Comparison of ENCODE assay signal across 10 cellular contexts in genomic region chr21:45539796-45540600, GRCh38. TPM values are rescaled to one million over a fixed set of nuclear protein-coding genes. Genes with fewer than 3 reads are reported as not detected.
A peak's percentile ranks its signal among the peaks of the same experiment; 100 is the strongest.
DNase-seq lines count a peak whose midpoint lies in the region; ATAC-seq, FAIRE-seq and TF ChIP-seq lines count a peak whose summit lies in the region.
"Had no signal": no experiment of that assay in that cellular context is flagged by ENCODE, and none has a peak within 500 bp of the region (broad histone marks: within the 10 kb centered on the region; RNA-seq: fewer than 3 reads in every experiment).

No MANE protein-coding gene starts in this region.

- no peak overlapping the region for H3K4me2 ChIP-seq in GM23338

- peaks cover 8% of the 10 kb centered on the region; the same call in 1 of the 2 replicates for H4K20me1 ChIP-seq in GM23338 (replicated peaks; ENCODE audit: insufficient read depth)

- FAIRE-seq in small intestine (lab: Jason Lieb, UNC), result no peak

- no peaks in the 10 kb centered on the region for H3K36me3 ChIP-seq in GM23338 (ENCODE audit: insufficient read depth)
- H3K36me3 ChIP-seq in SK-N-MC (ENCODE audit: insufficient read depth, low read length), result peaks cover 12% of the 10 kb centered on the region
- no peaks in the 10 kb centered on the region for H3K36me3 ChIP-seq in small intestine (ENCODE audit: control insufficient read depth in 2 of 2, insufficient read depth in 2 of 2, low read length in 2 of 2)

- no peak overlapping the region for H3K27ac ChIP-seq in GM23338 (ENCODE audit: low read depth)
- H3K27ac ChIP-seq in SK-N-MC, result no peak overlapping the region
- H3K27ac ChIP-seq in small intestine (ENCODE audit: low read depth in 1 of 2, low read length in 1 of 2), result peak overlapping the region in 1 of 2 donors; percentile 33

- H3K79me2 ChIP-seq in GM23338 (replicated peaks; ENCODE audit: insufficient read depth), result peaks cover 33% of the 10 kb centered on the region

- intact Hi-C loops in posterior cingulate gyrus (cut with DNase I), result no loop called here

- H3K4me3 Mint-ChIP-seq in GM23338, result peak overlapping the region; percentile 75
- peak overlapping the region; percentile 86 for H3K4me3 Mint-ChIP-seq in endothelial cell (ENCODE audit: unreplicated experiment)

- peak overlapping the region; percentile 73 for H3K9ac ChIP-seq in SK-N-MC (ENCODE audit: insufficient read length)

- H3K9me3 ChIP-seq in SK-N-MC (ENCODE audit: low read depth, low read length), result no peaks in the 10 kb centered on the region
- H3K9me3 ChIP-seq in small intestine (ENCODE audit: control insufficient read depth, low read depth), result no peaks in the 10 kb centered on the region

- peaks cover 8% of the 10 kb centered on the region; the same call in 2 of the 3 replicates for H3K36me3 Mint-ChIP-seq in GM23338 (ENCODE audit: low read depth)
- H3K36me3 Mint-ChIP-seq in endothelial cell (ENCODE audit: low read depth, unreplicated experiment), result peaks cover 3% of the 10 kb centered on the region

- ATAC-seq in GM23338 (no peak), GM21723 (IDR thresholded peaks at IDR 0.05; ENCODE audit: unreplicated experiment) (no peak)

- 93 to 95% (median 95%) methylated on average over 22 to 24 of the region's 24 CpGs for WGBS in small intestine, 3 donors

- H3K27me3 ChIP-seq in GM23338 (ENCODE audit: insufficient read depth) (no peaks in the 10 kb centered on the region), small intestine (ENCODE audit: control insufficient read depth in 2 of 2, insufficient read depth in 2 of 2, low read length in 2 of 2) (no peaks in the 10 kb centered on the region)

- H3K4me3 ChIP-seq in GM23338 (no peak overlapping the region), SK-N-MC (peak overlapping the region; percentile 89), small intestine (ENCODE audit: low read depth in 1 of 2, low read length in 2 of 2) (no peak overlapping the region)

- H3K4me1 ChIP-seq in GM23338 (ENCODE audit: insufficient read depth), result no peaks in the 10 kb centered on the region; the same call in 1 of the 2 replicates
- H3K4me1 ChIP-seq in small intestine (ENCODE audit: control insufficient read depth in 2 of 2, insufficient read depth in 1 of 2, low read depth in 1 of 2, low read length in 1 of 2), result peaks cover 0 to 2% of the 10 kb centered on the region in 2 donors

- H3K9me2 ChIP-seq in GM23338 (ENCODE audit: insufficient read depth), result no peaks in the 10 kb centered on the region

- H2AFZ ChIP-seq in GM23338, result no peak overlapping the region

- no peaks in the 10 kb centered on the region; the same call in 2 of the 3 replicates for H3K9me3 Mint-ChIP-seq in GM23338
- H3K9me3 Mint-ChIP-seq in endothelial cell (ENCODE audit: unreplicated experiment), result no peaks in the 10 kb centered on the region

- TF ChIP-seq CTCF in GM23338 (conservative IDR thresholded peaks at IDR 0.05; ENCODE audit: low read depth in 2 of 2) (no peak), endothelial cell (IDR thresholded peaks at IDR 0.05; ENCODE audit: unreplicated experiment) (no peak)

- H3K27ac Mint-ChIP-seq in GM23338, result no peak overlapping the region
- no peak overlapping the region for H3K27ac Mint-ChIP-seq in endothelial cell (ENCODE audit: unreplicated experiment)

- DNase-seq in GM23338 (ENCODE audit: low spot score) (no peak), SK-N-MC (ENCODE audit: low read depth, low spot score) (no peak), endothelial cell (ENCODE audit: low spot score) (peak; percentile 2), posterior cingulate gyrus (peak in 6 of 10 donors; percentile 6 to 67 (median 36)), small intestine (no peak), NOMO-1 treated with DMSO at 0.1 percent for 48 hours (lab: John Stamatoyannopoulos, UW; ENCODE audit: unreplicated experiment) (no peak)
- DNase-seq in stimulated activated CD4-positive, alpha-beta T cell treated with anti-CD3 and anti-CD28 coated beads, Interleukin-15, amount 100 ng/mL, for 24 hours, result no peak
- DNase-seq: anterior cingulate cortex; stimulated activated CD4-positive, alpha-beta T cell treated with anti-CD3 and anti-CD28 coated beads, Interleukin-4, amount 100 ng/mL, for 4 hours had no signal

- no peaks in the 10 kb centered on the region for H3F3A ChIP-seq in GM23338 (replicated peaks; ENCODE audit: low read depth)

- peaks cover 7% of the 10 kb centered on the region for H3K4me1 Mint-ChIP-seq in GM23338
- peaks cover 6% of the 10 kb centered on the region for H3K4me1 Mint-ChIP-seq in endothelial cell (ENCODE audit: unreplicated experiment)

- H3K27me3 Mint-ChIP-seq in GM23338 (ENCODE audit: insufficient read depth, low read depth, poor library complexity), result peaks cover 10% of the 10 kb centered on the region
- peaks cover 9% of the 10 kb centered on the region for H3K27me3 Mint-ChIP-seq in endothelial cell (ENCODE audit: unreplicated experiment)

TF ChIP-seq in GM23338, 12 proteins besides CTCF, POLR2A, EP300 and RAD21 (continues in another document):
- TF ChIP-seq NANOG (IDR thresholded peaks at IDR 0.05; ENCODE audit: borderline replicate concordance), result no peak
- no peak for TF ChIP-seq JUNB (IDR thresholded peaks at IDR 0.05; ENCODE audit: unreplicated experiment)
- TF ChIP-seq, protein P1, sequence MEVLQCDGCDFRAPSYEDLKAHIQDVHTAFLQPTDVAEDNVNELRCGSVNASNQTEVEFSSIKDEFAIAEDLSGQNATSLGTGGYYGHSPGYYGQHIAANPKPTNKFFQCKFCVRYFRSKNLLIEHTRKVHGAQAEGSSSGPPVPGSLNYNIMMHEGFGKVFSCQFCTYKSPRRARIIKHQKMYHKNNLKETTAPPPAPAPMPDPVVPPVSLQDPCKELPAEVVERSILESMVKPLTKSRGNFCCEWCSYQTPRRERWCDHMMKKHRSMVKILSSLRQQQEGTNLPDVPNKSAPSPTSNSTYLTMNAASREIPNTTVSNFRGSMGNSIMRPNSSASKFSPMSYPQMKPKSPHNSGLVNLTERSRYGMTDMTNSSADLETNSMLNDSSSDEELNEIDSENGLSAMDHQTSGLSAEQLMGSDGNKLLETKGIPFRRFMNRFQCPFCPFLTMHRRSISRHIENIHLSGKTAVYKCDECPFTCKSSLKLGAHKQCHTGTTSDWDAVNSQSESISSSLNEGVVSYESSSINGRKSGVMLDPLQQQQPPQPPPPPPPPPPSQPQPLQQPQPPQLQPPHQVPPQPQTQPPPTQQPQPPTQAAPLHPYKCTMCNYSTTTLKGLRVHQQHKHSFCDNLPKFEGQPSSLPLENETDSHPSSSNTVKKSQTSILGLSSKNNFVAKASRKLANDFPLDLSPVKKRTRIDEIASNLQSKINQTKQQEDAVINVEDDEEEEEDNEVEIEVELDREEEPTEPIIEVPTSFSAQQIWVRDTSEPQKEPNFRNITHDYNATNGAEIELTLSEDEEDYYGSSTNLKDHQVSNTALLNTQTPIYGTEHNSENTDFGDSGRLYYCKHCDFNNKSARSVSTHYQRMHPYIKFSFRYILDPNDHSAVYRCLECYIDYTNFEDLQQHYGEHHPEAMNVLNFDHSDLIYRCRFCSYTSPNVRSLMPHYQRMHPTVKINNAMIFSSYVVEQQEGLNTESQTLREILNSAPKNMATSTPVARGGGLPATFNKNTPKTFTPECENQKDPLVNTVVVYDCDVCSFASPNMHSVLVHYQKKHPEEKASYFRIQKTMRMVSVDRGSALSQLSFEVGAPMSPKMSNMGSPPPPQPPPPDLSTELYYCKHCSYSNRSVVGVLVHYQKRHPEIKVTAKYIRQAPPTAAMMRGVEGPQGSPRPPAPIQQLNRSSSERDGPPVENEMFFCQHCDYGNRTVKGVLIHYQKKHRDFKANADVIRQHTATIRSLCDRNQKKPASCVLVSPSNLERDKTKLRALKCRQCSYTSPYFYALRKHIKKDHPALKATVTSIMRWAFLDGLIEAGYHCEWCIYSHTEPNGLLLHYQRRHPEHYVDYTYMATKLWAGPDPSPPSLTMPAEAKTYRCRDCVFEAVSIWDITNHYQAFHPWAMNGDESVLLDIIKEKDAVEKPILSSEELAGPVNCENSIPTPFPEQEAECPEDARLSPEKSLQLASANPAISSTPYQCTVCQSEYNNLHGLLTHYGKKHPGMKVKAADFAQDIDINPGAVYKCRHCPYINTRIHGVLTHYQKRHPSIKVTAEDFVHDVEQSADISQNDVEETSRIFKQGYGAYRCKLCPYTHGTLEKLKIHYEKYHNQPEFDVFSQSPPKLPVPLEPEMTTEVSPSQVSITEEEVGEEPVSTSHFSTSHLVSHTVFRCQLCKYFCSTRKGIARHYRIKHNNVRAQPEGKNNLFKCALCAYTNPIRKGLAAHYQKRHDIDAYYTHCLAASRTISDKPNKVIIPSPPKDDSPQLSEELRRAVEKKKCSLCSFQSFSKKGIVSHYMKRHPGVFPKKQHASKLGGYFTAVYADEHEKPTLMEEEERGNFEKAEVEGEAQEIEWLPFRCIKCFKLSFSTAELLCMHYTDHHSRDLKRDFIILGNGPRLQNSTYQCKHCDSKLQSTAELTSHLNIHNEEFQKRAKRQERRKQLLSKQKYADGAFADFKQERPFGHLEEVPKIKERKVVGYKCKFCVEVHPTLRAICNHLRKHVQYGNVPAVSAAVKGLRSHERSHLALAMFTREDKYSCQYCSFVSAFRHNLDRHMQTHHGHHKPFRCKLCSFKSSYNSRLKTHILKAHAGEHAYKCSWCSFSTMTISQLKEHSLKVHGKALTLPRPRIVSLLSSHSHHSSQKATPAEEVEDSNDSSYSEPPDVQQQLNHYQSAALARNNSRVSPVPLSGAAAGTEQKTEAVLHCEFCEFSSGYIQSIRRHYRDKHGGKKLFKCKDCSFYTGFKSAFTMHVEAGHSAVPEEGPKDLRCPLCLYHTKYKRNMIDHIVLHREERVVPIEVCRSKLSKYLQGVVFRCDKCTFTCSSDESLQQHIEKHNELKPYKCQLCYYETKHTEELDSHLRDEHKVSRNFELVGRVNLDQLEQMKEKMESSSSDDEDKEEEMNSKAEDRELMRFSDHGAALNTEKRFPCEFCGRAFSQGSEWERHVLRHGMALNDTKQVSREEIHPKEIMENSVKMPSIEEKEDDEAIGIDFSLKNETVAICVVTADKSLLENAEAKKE (CRISPR knock-in tag; IDR thresholded peaks at IDR 0.05), result no peak
- no peak for TF ChIP-seq ZNF331 (CRISPR knock-in tag; IDR thresholded peaks at IDR 0.05; ENCODE audit: low read depth)
- no peak for TF ChIP-seq EZH2phosphoT487 (IDR thresholded peaks at IDR 0.05; ENCODE audit: unreplicated experiment)
- TF ChIP-seq POLR2AphosphoS5 (IDR thresholded peaks at IDR 0.05; ENCODE audit: low read depth), result no peak
- TF ChIP-seq ETS1 (IDR thresholded peaks at IDR 0.05), result no peak

RNA-seq across cellular contexts. Expression of gene SLC19A1, which starts 2.2 kb away (rescaled TPM):
- 25.9 and 33.0 TPM in 2 replicates for total RNA-seq in GM23338 (2014; rRNA removed; shearing (Covaris generic))
- polyA plus RNA-seq in GM23338 (2016; fragmentation: Nextera tagmentation; extraction: Ambion mirVana) (31.2 and 37.4 TPM in 2 replicates), small intestine (10 to 100 TPM; 12.6 to 20.8 (median 14.8) TPM)
- 27.1 TPM for total RNA-seq in endothelial cell (ENCODE audit: unreplicated experiment)

Comparison
In these comparisons a context has a peak if more than half of its experiments do, and no peak if none do; other contexts are left out.
1. DNase-seq: peak in endothelial cell (single experiment) and posterior cingulate gyrus (6 of 10); none in GM23338 (single experiment), SK-N-MC (single experiment), stimulated activated CD4-positive, alpha-beta T cell treated with anti-CD3 and anti-CD28 coated beads, Interleukin-15, amount 100 ng/mL, for 24 hours (single experiment), small intestine (single experiment) and NOMO-1 treated with DMSO at 0.1 percent for 48 hours (single experiment).